9 cellular contexts compared by ENCODE assay signal in the genomic region with DNA sequence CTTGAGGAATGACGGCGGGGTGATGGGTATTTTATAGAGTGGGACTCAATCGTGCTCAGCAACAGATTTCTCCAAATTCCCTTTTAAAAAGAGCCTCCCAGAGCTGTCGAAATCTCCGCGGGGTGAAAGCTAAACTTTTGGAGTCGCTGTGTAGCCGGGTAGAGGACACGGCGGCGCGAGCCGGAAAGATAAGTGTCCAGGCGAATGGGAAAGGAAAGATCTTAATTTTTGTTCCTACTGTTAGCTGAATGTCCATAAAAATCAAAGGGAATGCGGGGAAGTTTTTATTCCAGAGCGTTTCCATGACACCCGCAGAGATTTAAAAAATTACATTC. TPM values are rescaled to one million over a fixed set of nuclear protein-coding genes. Genes with fewer than 3 reads are reported as not detected.
DNase-seq lines count a peak whose midpoint lies in the region; ATAC-seq and TF ChIP-seq lines count a peak whose summit lies in the region.
"Had no signal": no experiment of that assay in that cellular context is flagged by ENCODE, and none has a peak within 500 bp of the region (broad histone marks: within the 10 kb centered on the region; RNA-seq: fewer than 3 reads in every experiment).

No MANE protein-coding gene starts in this region.

- H3K9me2 ChIP-seq in MM.1S (replicated peaks; ENCODE audit: insufficient read depth, low read length), result no peaks in the 10 kb centered on the region

- no peaks in the 10 kb centered on the region for H3K79me2 ChIP-seq in ACC112 (ENCODE audit: control insufficient read depth, insufficient read depth, low read length, unreplicated experiment)
- H3K79me2 ChIP-seq in MM.1S (ENCODE audit: low read length), result no peaks in the 10 kb centered on the region

- H3F3A ChIP-seq in MM.1S (ENCODE audit: insufficient read depth, low read length), result no peaks in the 10 kb centered on the region

- H3K27ac ChIP-seq in ACC112 (ENCODE audit: low read depth, low read length), result no peak overlapping the region
- H3K27ac ChIP-seq in MM.1S (ENCODE audit: low read length), result no peak overlapping the region

- no peak for ATAC-seq in natural killer cell
- no peak for ATAC-seq in GM18520 (IDR thresholded peaks at IDR 0.05; ENCODE audit: unreplicated experiment)

- H3K36me3 ChIP-seq in ACC112 (ENCODE audit: insufficient read depth, low read length) (no peaks in the 10 kb centered on the region), MM.1S (replicated peaks; ENCODE audit: insufficient read depth, low read length) (no peaks in the 10 kb centered on the region)

- intact Hi-C loops in natural killer cell (cut with micrococcal nuclease), result loop anchor here (2.0 to 5.0 kb wide), 3 partner anchors 149 to 634 kb away; partner anchors contain the start of genes AZI2 and ZCWPW2

- no peaks in the 10 kb centered on the region for H3K9me3 ChIP-seq in MM.1S (replicated peaks; ENCODE audit: insufficient read depth, low read length)

- peak overlapping the region; percentile 96 for H3K4me2 ChIP-seq in MM.1S (ENCODE audit: low read depth, low read length)

- TF ChIP-seq CTCF in MM.1S (IDR thresholded peaks at IDR 0.05; ENCODE audit: low read length) (no peak), endothelial cell (IDR thresholded peaks at IDR 0.05; ENCODE audit: unreplicated experiment) (no peak), natural killer cell (IDR thresholded peaks at IDR 0.05) (no peak)

- no peak overlapping the region for H3K27ac Mint-ChIP-seq in endothelial cell (ENCODE audit: unreplicated experiment)
- H3K27ac Mint-ChIP-seq in natural killer cell, result peak overlapping the region; percentile 93 to 98

- peaks cover 36% of the 10 kb centered on the region for H3K27me3 ChIP-seq in ACC112 (ENCODE audit: insufficient read depth, low read length)
- H3K27me3 ChIP-seq in MM.1S (replicated peaks; ENCODE audit: insufficient read depth, low read length), result peaks cover 12% of the 10 kb centered on the region

- H3K9ac ChIP-seq in MM.1S (ENCODE audit: low read length), result peak overlapping the region; percentile 12; the same call in 1 of the 2 replicates

- H3K9me3 Mint-ChIP-seq in endothelial cell (ENCODE audit: unreplicated experiment), result no peaks in the 10 kb centered on the region
- H3K9me3 Mint-ChIP-seq in natural killer cell, result no peaks in the 10 kb centered on the region

- H3K4me1 Mint-ChIP-seq in endothelial cell (ENCODE audit: unreplicated experiment) (peaks cover 25% of the 10 kb centered on the region), natural killer cell (peaks cover 62 to 64% of the 10 kb centered on the region in 2 donors)

- peak overlapping the region; percentile 91 for H3K4me3 ChIP-seq in ACC112 (ENCODE audit: low read depth, low read length)
- H3K4me3 ChIP-seq in MM.1S (ENCODE audit: low read length), result peak overlapping the region; percentile 73

- H2AFZ ChIP-seq in ACC112 (ENCODE audit: low read length, unreplicated experiment) (peak overlapping the region; percentile 91), MM.1S (ENCODE audit: low read length) (peak overlapping the region; percentile 98)

- H3K4me1 ChIP-seq in ACC112 (ENCODE audit: control insufficient read depth, insufficient read depth, low read length, unreplicated experiment) (peaks cover 5% of the 10 kb centered on the region), MM.1S (ENCODE audit: low read length) (no peaks in the 10 kb centered on the region)

- no peaks in the 10 kb centered on the region for H4K20me1 ChIP-seq in MM.1S (ENCODE audit: insufficient read depth, low read length)

- peaks cover 15% of the 10 kb centered on the region for H3K27me3 Mint-ChIP-seq in endothelial cell (ENCODE audit: unreplicated experiment)
- H3K27me3 Mint-ChIP-seq in natural killer cell (ENCODE audit: low read depth in 2 of 2), result no peaks in the 10 kb centered on the region

- DNase-seq in MM.1S (no peak), endothelial cell (ENCODE audit: low spot score) (no peak), natural killer cell (no peak), NCI-H69 (lab: John Stamatoyannopoulos, UW) (no peak), NOMO-1 treated with DMSO at 0.1 percent for 48 hours (lab: John Stamatoyannopoulos, UW; ENCODE audit: unreplicated experiment) (no peak), globus pallidus (ENCODE audit: low spot score) (no peak)
- DNase-seq: NCI-H187 treated with DMSO at 0.1 percent for 48 hours had no signal

- peak overlapping the region; percentile 91 for H3K4me3 Mint-ChIP-seq in endothelial cell (ENCODE audit: unreplicated experiment)
- H3K4me3 Mint-ChIP-seq in natural killer cell, result peak overlapping the region; percentile 100

- no peaks in the 10 kb centered on the region for H3K36me3 Mint-ChIP-seq in endothelial cell (ENCODE audit: low read depth, unreplicated experiment)
- H3K36me3 Mint-ChIP-seq in natural killer cell, result peaks cover 31% of the 10 kb centered on the region

RNA-seq across cellular contexts. Expression of gene EOMES, which starts 9.1 kb away (rescaled TPM):
- 5.1 TPM for total RNA-seq in endothelial cell (ENCODE audit: unreplicated experiment)
- total RNA-seq in natural killer cell, result 10 to 100 TPM; 30.3 to 64.0 (median 32.2) TPM
